In genomic region chr14:55116246-55117030, GRCh38 we compare ENCODE assay signal across 1 cellular context.
TF ChIP-seq lines count a peak whose summit lies in the region.

No MANE protein-coding gene starts in this region.

TF ChIP-seq in SK-N-SH treated with all-trans-retinoic acid at 6 μM for 48 hours, 23 proteins besides CTCF, POLR2A, EP300 and RAD21 (continued from another document):
- no peak for TF ChIP-seq TSHZ2 (CRISPR knock-in tag; IDR thresholded peaks at IDR 0.05)
- no peak for TF ChIP-seq ZNF565 (CRISPR knock-in tag; conservative IDR thresholded peaks at IDR 0.05; ENCODE audit: low read depth)
